26 cellular contexts compared by ENCODE assay signal in genomic region chr20:9981834-9982233, GRCh38. TPM values are rescaled to one million over a fixed set of nuclear protein-coding genes. Genes with fewer than 3 reads are reported as not detected.
DNase-seq lines count a peak whose midpoint lies in the region; ATAC-seq and TF ChIP-seq lines count a peak whose summit lies in the region.
"Had no signal": no experiment of that assay in that cellular context is flagged by ENCODE, and none has a peak within 500 bp of the region (broad histone marks: within the 10 kb centered on the region; RNA-seq: fewer than 3 reads in every experiment).

No MANE protein-coding gene starts in this region.

- H3K4me3 ChIP-seq in SK-N-MC = peak overlapping the region; percentile 47; the same call in 1 of the 2 replicates
- no peak overlapping the region for H3K4me3 ChIP-seq in mucosa of descending colon
- H3K4me3 ChIP-seq in mesendoderm (ENCODE audit: low read length) = no peak overlapping the region
- H3K4me3 ChIP-seq: ascending aorta, tibial nerve had no signal

- peak; percentile 15 for DNase-seq in DMS153 (lab: John Stamatoyannopoulos, UW)
- DNase-seq in DMS153 treated with DMSO at 0.1 percent for 48 hours (lab: John Stamatoyannopoulos, UW; ENCODE audit: unreplicated experiment) = no peak
- peak; percentile 41 for DNase-seq in NCI-H1105 (lab: John Stamatoyannopoulos, UW)
- DNase-seq in SK-N-MC (ENCODE audit: low read depth, low spot score) = peak; percentile 42
- DNase-seq in mucosa of descending colon = peak in 2 of 3 donors; percentile 33 to 53
- DNase-seq in activated T-helper 2 cell treated with anti-CD3 and anti-CD28 coated beads, Interferon-gamma antibody, Interleukin-2, Interleukin-4, amounts not matched to agents 10 μg/mL and 5 μg/mL and 100 μg/mL, durations not matched to agents 14 hours and 24 hours and 36 hours (ENCODE audit: low spot score) = no peak
- DNase-seq in mesendoderm = no peak
- DNase-seq: activated CD4-positive, alpha-beta T cell treated with anti-CD3 and anti-CD28 coated beads, Interleukin-2, amount 50 U/mL, for 4 hours; activated naive CD4-positive, alpha-beta T cell treated with anti-CD3 and anti-CD28 coated beads for 36 hours; activated T-cell treated with anti-CD3 and anti-CD28 coated beads for 4 hours; COR-L47; naive B cell; NCI-H146; NCI-H524; SHP77 treated with DMSO at 0.1 percent for 48 hours; stimulated activated CD4-positive, alpha-beta T cell treated with anti-CD3 and anti-CD28 coated beads, Interleukin-1b, Interleukin-23, amount 100 ng/mL, for 48 hours; stimulated activated naive CD8-positive, alpha-beta T cell treated with anti-CD3 and anti-CD28 coated beads, Interleukin-15, Interleukin-2, amounts not matched to agents 100 U/mL and 50 U/mL, for 24 hours; WERI-Rb-1 had no signal

- H3K9me3 ChIP-seq in SK-N-MC (ENCODE audit: low read depth, low read length) (no peaks in the 10 kb centered on the region), mucosa of descending colon (no peaks in the 10 kb centered on the region)
- H3K9me3 ChIP-seq: ascending aorta, tibial nerve had no signal

- no peak for TF ChIP-seq CTCF in mucosa of descending colon (IDR thresholded peaks at IDR 0.05)

- no peak overlapping the region for H4K5ac ChIP-seq in mesendoderm (ENCODE audit: low read length)

- no peaks in the 10 kb centered on the region for H3K9me3 Mint-ChIP-seq in activated T-helper 2 cell treated with anti-CD3 and anti-CD28 coated beads, Interferon-gamma antibody, Interleukin-2, Interleukin-4, amounts not matched to agents 10 μg/mL and 5 μg/mL and 100 μg/mL, durations not matched to agents 14 hours and 24 hours and 36 hours
- H3K9me3 Mint-ChIP-seq: activated naive CD4-positive, alpha-beta T cell treated with anti-CD3 and anti-CD28 coated beads for 36 hours; naive B cell; T-helper 1 cell treated with Interleukin-12 subunit alpha and Interleukin-12 subunit beta and Interleukin-4 antibody, amounts not matched to agents 30 μg/mL and 1 μg/mL, for 36 hours had no signal

- no peaks in the 10 kb centered on the region for H3K27me3 ChIP-seq in mesendoderm (ENCODE audit: insufficient read depth, low read length, poor library complexity)
- H3K27me3 ChIP-seq: ascending aorta, tibial nerve had no signal

- no peak overlapping the region for H3K18ac ChIP-seq in mesendoderm (ENCODE audit: low read length)

- no peak overlapping the region for H4K8ac ChIP-seq in mesendoderm (ENCODE audit: low read depth, low read length)

- H2AK5ac ChIP-seq in mesendoderm (ENCODE audit: low read length) = no peak overlapping the region

- H3K27ac Mint-ChIP-seq in activated T-helper 2 cell treated with anti-CD3 and anti-CD28 coated beads, Interferon-gamma antibody, Interleukin-2, Interleukin-4, amounts not matched to agents 10 μg/mL and 5 μg/mL and 100 μg/mL, durations not matched to agents 14 hours and 24 hours and 36 hours = no peak overlapping the region
- H3K27ac Mint-ChIP-seq: activated naive CD4-positive, alpha-beta T cell treated with anti-CD3 and anti-CD28 coated beads for 36 hours; B cell; T-helper 1 cell treated with Interleukin-12 subunit alpha and Interleukin-12 subunit beta and Interleukin-4 antibody, amounts not matched to agents 30 μg/mL and 1 μg/mL, for 36 hours had no signal

- H3K27ac ChIP-seq in SK-N-MC (peak overlapping the region; percentile 89), mesendoderm (ENCODE audit: low read depth, low read length) (no peak overlapping the region)
- H3K27ac ChIP-seq: 22Rv1, ascending aorta, parathyroid adenoma, tibial nerve, WERI-Rb-1 had no signal

- H3K4me1 ChIP-seq in mucosa of descending colon (ENCODE audit: low read depth) (no peaks in the 10 kb centered on the region), mesendoderm (ENCODE audit: control insufficient read depth, low read depth, low read length) (no peaks in the 10 kb centered on the region)
- H3K4me1 ChIP-seq: ascending aorta, parathyroid adenoma had no signal

- intact Hi-C loops in mucosa of descending colon (cut with DNase I, micrococcal nuclease) = loop anchor here in 1 of 2 donors (2.0 kb wide), 1 partner anchor 109 kb away; no protein-coding TSS in a partner anchor
- intact Hi-C loops in activated T-helper 2 cell treated with anti-CD3 and anti-CD28 coated beads, Interferon-gamma antibody, Interleukin-2, Interleukin-4, amounts not matched to agents 10 μg/mL and 5 μg/mL and 100 μg/mL, durations not matched to agents 14 hours and 24 hours and 36 hours (cut with micrococcal nuclease) = no loop called here

- WGBS in mesendoderm (ENCODE audit: extremely low coverage, insufficient coverage, low lambda C conversion rate) = no CpG with 5 or more reads among the region's 2 CpGs

- no peak overlapping the region for H3K9ac ChIP-seq in SK-N-MC (ENCODE audit: insufficient read length)
- no peak overlapping the region for H3K9ac ChIP-seq in mesendoderm (ENCODE audit: low read length)
- H3K9ac ChIP-seq: parathyroid adenoma had no signal

- H2BK5ac ChIP-seq in mesendoderm (ENCODE audit: low read length) = no peak overlapping the region

- no peaks in the 10 kb centered on the region for H3K36me3 ChIP-seq in SK-N-MC (ENCODE audit: insufficient read depth, low read length)
- H3K36me3 ChIP-seq in mucosa of descending colon (ENCODE audit: low read depth) = no peaks in the 10 kb centered on the region
- H3K36me3 ChIP-seq in mesendoderm (ENCODE audit: control insufficient read depth, insufficient read depth, low read length) = no peaks in the 10 kb centered on the region
- H3K36me3 ChIP-seq: ascending aorta, tibial nerve, WERI-Rb-1 had no signal

- no peak for TF ChIP-seq POLR2A in GM18505 (IDR thresholded peaks at IDR 0.05; ENCODE audit: borderline replicate concordance, extremely low read depth, insufficient read depth, insufficient read length)

- no peak overlapping the region for H2BK120ac ChIP-seq in mesendoderm (ENCODE audit: low read depth, low read length)

- no peaks in the 10 kb centered on the region for H3K79me2 ChIP-seq in mesendoderm (ENCODE audit: control insufficient read depth, insufficient read depth, low read length)
- H3K79me2 ChIP-seq: parathyroid adenoma had no signal

- H2BK15ac ChIP-seq in mesendoderm (replicated peaks; ENCODE audit: low read depth) = no peak overlapping the region

- H3K27me3 Mint-ChIP-seq in activated T-helper 2 cell treated with anti-CD3 and anti-CD28 coated beads, Interferon-gamma antibody, Interleukin-2, Interleukin-4, amounts not matched to agents 10 μg/mL and 5 μg/mL and 100 μg/mL, durations not matched to agents 14 hours and 24 hours and 36 hours (ENCODE audit: low read depth) = peaks cover under 1% of the 10 kb centered on the region

- no peak overlapping the region for H3K4me3 Mint-ChIP-seq in activated T-helper 2 cell treated with anti-CD3 and anti-CD28 coated beads, Interferon-gamma antibody, Interleukin-2, Interleukin-4, amounts not matched to agents 10 μg/mL and 5 μg/mL and 100 μg/mL, durations not matched to agents 14 hours and 24 hours and 36 hours (ENCODE audit: low read depth)
- H3K4me3 Mint-ChIP-seq: activated naive CD4-positive, alpha-beta T cell treated with anti-CD3 and anti-CD28 coated beads for 36 hours; B cell; naive B cell; T-helper 1 cell treated with Interleukin-12 subunit alpha and Interleukin-12 subunit beta and Interleukin-4 antibody, amounts not matched to agents 30 μg/mL and 1 μg/mL, for 36 hours had no signal

- H3K4me2 ChIP-seq in mesendoderm (ENCODE audit: low read length) = no peak overlapping the region

- ATAC-seq in mucosa of descending colon (peak; percentile 95), GM18505 (IDR thresholded peaks at IDR 0.05; ENCODE audit: unreplicated experiment) (no peak)
- ATAC-seq: sciatic nerve; stimulated activated naive CD8-positive, alpha-beta T cell treated with anti-CD3 and anti-CD28 coated beads, Interleukin-15, Interleukin-2, amounts not matched to agents 100 U/mL and 50 U/mL, for 24 hours had no signal

- no peaks in the 10 kb centered on the region for H3K36me3 Mint-ChIP-seq in activated T-helper 2 cell treated with anti-CD3 and anti-CD28 coated beads, Interferon-gamma antibody, Interleukin-2, Interleukin-4, amounts not matched to agents 10 μg/mL and 5 μg/mL and 100 μg/mL, durations not matched to agents 14 hours and 24 hours and 36 hours (ENCODE audit: low read depth)
- H3K36me3 Mint-ChIP-seq: naive B cell had no signal

- H3K23ac ChIP-seq in mesendoderm (ENCODE audit: low read length) = no peak overlapping the region

- peaks cover 6% of the 10 kb centered on the region for H3K4me1 Mint-ChIP-seq in activated T-helper 2 cell treated with anti-CD3 and anti-CD28 coated beads, Interferon-gamma antibody, Interleukin-2, Interleukin-4, amounts not matched to agents 10 μg/mL and 5 μg/mL and 100 μg/mL, durations not matched to agents 14 hours and 24 hours and 36 hours (ENCODE audit: low read depth)
- H3K4me1 Mint-ChIP-seq: B cell, naive B cell had no signal

- no peaks in the 10 kb centered on the region for H3K79me1 ChIP-seq in mesendoderm (ENCODE audit: low read length)

- no peak overlapping the region for H3K4ac ChIP-seq in mesendoderm (ENCODE audit: low read depth, low read length)

- no peak overlapping the region for H3K56ac ChIP-seq in mesendoderm (ENCODE audit: low read length)

RNA-seq across cellular contexts. Expression of gene ANKEF1, which starts 53.0 kb away (rescaled TPM):
- total RNA-seq in mucosa of descending colon = 1 to 10 TPM; 3.5 to 6.7 (median 6.1) TPM
- 0.25 and 0.39 TPM in 2 replicates for total RNA-seq in activated T-helper 2 cell treated with anti-CD3 and anti-CD28 coated beads, Interferon-gamma antibody, Interleukin-2, Interleukin-4, amounts not matched to agents 10 μg/mL and 5 μg/mL and 100 μg/mL, durations not matched to agents 14 hours and 24 hours and 36 hours
- 6.2 TPM for polyA plus RNA-seq in mesendoderm (2013, experiment 1 of 2)
- 6.5 TPM for polyA plus RNA-seq in mesendoderm (2013, experiment 2 of 2)

Comparison
In these comparisons a context has a peak if more than half of its experiments do, and no peak if none do; other contexts are left out.
1. DNase-seq: peak in DMS153 (single experiment), NCI-H1105 (single experiment), SK-N-MC (single experiment) and mucosa of descending colon (2 of 3); none in DMS153 treated with DMSO at 0.1 percent for 48 hours (single experiment), activated T-helper 2 cell treated with anti-CD3 and anti-CD28 coated beads, Interferon-gamma antibody, Interleukin-2, Interleukin-4, amounts not matched to agents 10 μg/mL and 5 μg/mL and 100 μg/mL, durations not matched to agents 14 hours and 24 hours and 36 hours (single experiment) and mesendoderm (single experiment).